Comparison of ENCODE assay signal across 16 cellular contexts in genomic region chr11:114072978-114073377, GRCh38. TPM values are rescaled to one million over a fixed set of nuclear protein-coding genes. Genes with fewer than 3 reads are reported as not detected.
A peak's percentile ranks its signal among the peaks of the same experiment; 100 is the strongest.
DNase-seq lines count a peak whose midpoint lies in the region; ATAC-seq and TF ChIP-seq lines count a peak whose summit lies in the region.
"Had no signal": no experiment of that assay in that cellular context is flagged by ENCODE, and none has a peak within 500 bp of the region (broad histone marks: within the 10 kb centered on the region; RNA-seq: fewer than 3 reads in every experiment).

No MANE protein-coding gene starts in this region.

- peak; percentile 35 for ATAC-seq in activated CD4-positive, alpha-beta T cell treated with anti-CD3 and anti-CD28 coated beads for 36 hours
- ATAC-seq in GM18867 (IDR thresholded peaks at IDR 0.05; ENCODE audit: unreplicated experiment) = no peak
- ATAC-seq: stimulated activated memory B cell treated with anti-CD40 and anti-IgM and Interleukin-4, amounts not matched to agents 10 μg/mL and 1 μg/mL and 100 μg/mL, for 72 hours had no signal

- CTCF ChIA-PET in activated CD4-positive, alpha-beta T cell treated with anti-CD3 and anti-CD28 coated beads for 36 hours (lab: Charles Lee) = interaction anchor here (0.5 to 1.1 kb wide), 3 partner anchors 90 to 336 kb away, joined by 3 read pairs; no protein-coding TSS in a partner anchor

- H3K9me3 Mint-ChIP-seq in activated CD4-positive, alpha-beta T cell treated with anti-CD3 and anti-CD28 coated beads for 36 hours (ENCODE audit: low read depth) = no peaks in the 10 kb centered on the region
- H3K9me3 Mint-ChIP-seq: H9; stimulated activated memory B cell treated with anti-CD40 and anti-IgM and Interleukin-4, amounts not matched to agents 10 μg/mL and 1 μg/mL and 100 μg/mL, for 72 hours had no signal

- intact Hi-C loops in activated CD4-positive, alpha-beta T cell treated with anti-CD3 and anti-CD28 coated beads for 36 hours (cut with DNase I, micrococcal nuclease) = no loop called here

- no peak for DNase-seq in activated CD4-positive, alpha-beta T cell treated with anti-CD3 and anti-CD28 coated beads for 36 hours
- no peak for DNase-seq in activated CD4-positive, alpha-beta T cell treated with anti-CD3 and anti-CD28 coated beads, Interleukin-2, amount 50 U/mL, for 1 hour
- peak; percentile 90 for DNase-seq in GF-D8 (lab: John Stamatoyannopoulos, UW)
- DNase-seq in adipocyte (ENCODE audit: low read depth) = no peak
- DNase-seq in foreskin fibroblast = no peak
- DNase-seq in ureter (ENCODE audit: low spot score) = no peak
- DNase-seq: activated CD4-positive, alpha-beta T cell treated with anti-CD3 and anti-CD28 coated beads for 4 hours; H9; IMR-90; mesendoderm; NCI-H2081 treated with DMSO at 0.1 percent for 48 hours; NCI-H82; RPMI8226 had no signal

- H3K36me3 Mint-ChIP-seq in activated CD4-positive, alpha-beta T cell treated with anti-CD3 and anti-CD28 coated beads for 36 hours (ENCODE audit: low read depth) = no peaks in the 10 kb centered on the region
- H3K36me3 Mint-ChIP-seq: stimulated activated memory B cell treated with anti-CD40 and anti-IgM and Interleukin-4, amounts not matched to agents 10 μg/mL and 1 μg/mL and 100 μg/mL, for 72 hours had no signal

- TF ChIP-seq CTCF in foreskin fibroblast (IDR thresholded peaks at IDR 0.05; ENCODE audit: low read depth, low read length) = no peak

- H3K9me3 ChIP-seq in adipocyte (ENCODE audit: control insufficient read depth, low read length) (no peaks in the 10 kb centered on the region), skeletal muscle tissue (ENCODE audit: control insufficient read depth in 3 of 3, low read length in 3 of 3) (no peaks in the 10 kb centered on the region)

- peak overlapping the region; percentile 44 for H3K27ac Mint-ChIP-seq in activated CD4-positive, alpha-beta T cell treated with anti-CD3 and anti-CD28 coated beads for 36 hours
- H3K27ac Mint-ChIP-seq: H9; stimulated activated memory B cell treated with anti-CD40 and anti-IgM and Interleukin-4, amounts not matched to agents 10 μg/mL and 1 μg/mL and 100 μg/mL, for 72 hours had no signal

- peaks cover 29% of the 10 kb centered on the region for H3K4me1 Mint-ChIP-seq in activated CD4-positive, alpha-beta T cell treated with anti-CD3 and anti-CD28 coated beads for 36 hours

- no peak overlapping the region for H3K4me3 Mint-ChIP-seq in activated CD4-positive, alpha-beta T cell treated with anti-CD3 and anti-CD28 coated beads for 36 hours
- H3K4me3 Mint-ChIP-seq: H9; stimulated activated memory B cell treated with anti-CD40 and anti-IgM and Interleukin-4, amounts not matched to agents 10 μg/mL and 1 μg/mL and 100 μg/mL, for 72 hours had no signal

- POLR2A ChIA-PET in activated CD4-positive, alpha-beta T cell treated with anti-CD3 and anti-CD28 coated beads for 36 hours (lab: Charles Lee) = no interaction called here

- H3K27ac ChIP-seq in skeletal muscle tissue (ENCODE audit: low read depth, low read length) = peak overlapping the region; percentile 96

- H3K27me3 ChIP-seq in adipocyte (replicated peaks; ENCODE audit: control insufficient read depth, insufficient read depth, low read length) (no peaks in the 10 kb centered on the region), skeletal muscle tissue (ENCODE audit: control insufficient read depth in 3 of 3, insufficient read depth in 3 of 3, low read length in 3 of 3) (no peaks in the 10 kb centered on the region)

- peaks cover 76% of the 10 kb centered on the region for H3K4me1 ChIP-seq in adipocyte (ENCODE audit: control insufficient read depth, insufficient read depth, low read length)
- H3K4me1 ChIP-seq in skeletal muscle tissue (ENCODE audit: control insufficient read depth in 3 of 3, insufficient read depth in 3 of 3, low read length in 3 of 3) = peaks cover 72 to 89% (median 81%) of the 10 kb centered on the region in 3 donors

- H3K4me3 ChIP-seq in adipocyte (ENCODE audit: low read length) (no peak overlapping the region), skeletal muscle tissue (ENCODE audit: low read length in 3 of 3) (peak overlapping the region; percentile 12 to 42 (median 38)), foreskin fibroblast (ENCODE audit: low read depth in 1 of 2, low read length in 2 of 2) (no peak overlapping the region)

- peaks cover 79% of the 10 kb centered on the region for H3K36me3 ChIP-seq in adipocyte (ENCODE audit: control insufficient read depth, insufficient read depth, low read length, severe bottlenecking)
- peaks cover 2 to 28% (median 7%) of the 10 kb centered on the region in 3 donors for H3K36me3 ChIP-seq in skeletal muscle tissue (ENCODE audit: control insufficient read depth in 3 of 3, insufficient read depth in 3 of 3, low read length in 3 of 3)

- H3K27me3 Mint-ChIP-seq in activated CD4-positive, alpha-beta T cell treated with anti-CD3 and anti-CD28 coated beads for 36 hours = no peaks in the 10 kb centered on the region

- H3K9ac ChIP-seq in adipocyte (ENCODE audit: low read length) = peak overlapping the region; percentile 24
- peak overlapping the region in 2 of 3 donors; percentile 66 to 80 for H3K9ac ChIP-seq in skeletal muscle tissue (ENCODE audit: low read depth in 1 of 3, low read length in 3 of 3)

RNA-seq across cellular contexts. Expression of gene ZBTB16, which starts 13.5 kb away (rescaled TPM):
- 1 to 10 TPM; 3.0 to 4.6 TPM for total RNA-seq in activated CD4-positive, alpha-beta T cell treated with anti-CD3 and anti-CD28 coated beads for 36 hours
- total RNA-seq in skeletal muscle tissue = 6.8 TPM
- 166 TPM for total RNA-seq in ureter
- total RNA-seq: H9, IMR-90 had no signal

Comparison
In these comparisons a context has a peak if more than half of its experiments do, and no peak if none do; other contexts are left out.
1. H3K4me3 ChIP-seq: peak in skeletal muscle tissue (3 of 3); none in adipocyte (single experiment) and foreskin fibroblast (0 of 2).
2. RNA of gene ZBTB16, which starts 13.5 kb away (total RNA-seq): 166 TPM in ureter (single experiment); 6.8 TPM in skeletal muscle tissue (single experiment) and 3.0 to 4.6 TPM in activated CD4-positive, alpha-beta T cell treated with anti-CD3 and anti-CD28 coated beads for 36 hours; every median in the first group is over 10 times any median in the second.